Comparison of ENCODE assay signal across 9 cellular contexts in genomic region chr9:131608469-131609115, GRCh38.
A peak's percentile ranks its signal among the peaks of the same experiment; 100 is the strongest.
DNase-seq lines count a peak whose midpoint lies in the region; ATAC-seq, FAIRE-seq and TF ChIP-seq lines count a peak whose summit lies in the region.
"Had no signal": no experiment of that assay in that cellular context is flagged by ENCODE, and none has a peak within 500 bp of the region (broad histone marks: within the 10 kb centered on the region; RNA-seq: fewer than 3 reads in every experiment).

No MANE protein-coding gene starts in this region.

- H3K4me2 ChIP-seq in IMR-90 (ENCODE audit: low read depth, low read length), result peak overlapping the region; percentile 63

- H3K4me1 ChIP-seq in IMR-90 (ENCODE audit: control insufficient read depth, insufficient read depth, low read length) (peaks cover 35% of the 10 kb centered on the region), kidney (ENCODE audit: control insufficient read depth in 1 of 2, insufficient read depth in 1 of 2, low read depth in 1 of 2, low read length in 2 of 2) (peaks cover 21 to 24% of the 10 kb centered on the region in 2 donors), suprapubic skin (peaks cover 38% of the 10 kb centered on the region)

- peak overlapping the region; percentile 78 for H3K27ac ChIP-seq in IMR-90 (ENCODE audit: insufficient read depth, low read length)
- peak overlapping the region; percentile 88 to 90 for H3K27ac ChIP-seq in kidney (ENCODE audit: low read depth in 2 of 2, low read length in 2 of 2)
- H3K27ac ChIP-seq in suprapubic skin, result peak overlapping the region; percentile 72

- no peak for TF ChIP-seq EP300 in suprapubic skin (IDR thresholded peaks at IDR 0.05)

- peak overlapping the region; percentile 92 for H2AFZ ChIP-seq in IMR-90 (replicated peaks; ENCODE audit: low read length, poor library complexity)

- WGBS in IMR-90 (ENCODE audit: extremely low coverage in 2 of 2, insufficient read length in 1 of 2), 2 experiments, result 0% methylated on average over 1 of the region's 13 CpGs; no CpG with 5 or more reads in 1 of the 2 experiments
- 31% methylated on average over 12 of the region's 13 CpGs for WGBS in suprapubic skin

- peak overlapping the region; percentile 80; the same call in 2 of the 3 replicates for H2BK15ac ChIP-seq in IMR-90 (ENCODE audit: low read depth, low read length)

- H3K79me1 ChIP-seq in IMR-90 (ENCODE audit: low read depth in 1 of 2, low read length in 2 of 2), result peaks cover 4 to 22% of the 10 kb centered on the region in 2 experiments; a peak in 3 of 4 replicates

- POLR2A ChIA-PET in IMR-90 (lab: Charles Lee; ENCODE audit: unreplicated experiment), result no interaction called here

- intact Hi-C loops in IMR-90 (cut with micrococcal nuclease) (loop anchor here (2.0 to 5.0 kb wide), 4 partner anchors 26 to 130 kb away; no protein-coding TSS in a partner anchor), kidney (cut with DNase I) (no loop called here)

- TF ChIP-seq CTCF in IMR-90 (conservative IDR thresholded peaks at IDR 0.05; ENCODE audit: low read depth, low read length) (0 out of 2 replicates have a peak, but pooled peaks have one; percentile 3), kidney (IDR thresholded peaks at IDR 0.05; ENCODE audit: borderline replicate concordance, extremely low read depth, insufficient read depth) (no peak), suprapubic skin (IDR thresholded peaks at IDR 0.05) (no peak)

- TF ChIP-seq POLR2A in IMR-90 (IDR thresholded peaks at IDR 0.05; ENCODE audit: low read depth, low read length) (no peak), suprapubic skin (IDR thresholded peaks at IDR 0.05) (no peak)

- H3K9me3 ChIP-seq in IMR-90 (ENCODE audit: control insufficient read depth, insufficient read depth, low read length) (no peaks in the 10 kb centered on the region), kidney (ENCODE audit: control insufficient read depth in 1 of 2, low read length in 2 of 2) (no peaks in the 10 kb centered on the region), suprapubic skin (no peaks in the 10 kb centered on the region)

- H3K4me3 ChIP-seq in IMR-90 (ENCODE audit: insufficient read depth, low read depth, low read length) (peak overlapping the region; percentile 8; the same call in 1 of the 2 replicates), kidney (ENCODE audit: low read length in 2 of 2) (peak overlapping the region in 1 of 2 donors; percentile 9), suprapubic skin (peak overlapping the region; percentile 2)

- BruUV-seq in IMR-90 (replicated peaks; lab: Mats Ljungman, UMichigan), result no TSS peak

- H4K5ac ChIP-seq in IMR-90 (ENCODE audit: low read depth, low read length), result peak overlapping the region; percentile 63; the same call in 1 of the 2 replicates

- peak overlapping the region; percentile 87 for H2BK5ac ChIP-seq in IMR-90 (ENCODE audit: low read depth, low read length, poor library complexity, severe bottlenecking)

- peak; percentile 18; the same call in 1 of the 2 replicates for TF ChIP-seq RAD21 in IMR-90 (IDR thresholded peaks at IDR 0.05; ENCODE audit: low read length)

- H3K56ac ChIP-seq in IMR-90 (ENCODE audit: extremely low read depth, insufficient read depth, low read length), result peak overlapping the region; percentile 80

- H3K9ac ChIP-seq in IMR-90 (ENCODE audit: low read depth, low read length) (peak overlapping the region; percentile 25), kidney (ENCODE audit: low read length in 2 of 2) (peak overlapping the region; percentile 29 to 54)

- H4K91ac ChIP-seq in IMR-90 (ENCODE audit: insufficient read depth, low read depth, low read length), result peak overlapping the region; percentile 96

- DNase-seq in IMR-90 (peak; percentile 87), cerebellar nuclear complex (lab: John Stamatoyannopoulos, UW) (peak; percentile 46 to 72), kidney (peak; percentile 85), suprapubic skin (ENCODE audit: low spot score in 2 of 2) (no peak), middle frontal gyrus (ENCODE audit: extremely low spot score, low spot score) (no peak)
- DNase-seq in effector CD8-positive, alpha-beta T cell (lab: John Stamatoyannopoulos, UW), result no peak
- DNase-seq: activated B cell treated with CpG ODN at 0.5 μM for 24 hours had no signal

- peaks cover 40% of the 10 kb centered on the region for H3K9me1 ChIP-seq in IMR-90 (ENCODE audit: insufficient read depth, low read length)

- in situ Hi-C loops in IMR-90 (cut with MboI; ENCODE audit: low sequenced_read_pairs), result no loop called here

- peaks cover 10% of the 10 kb centered on the region for H4K20me1 ChIP-seq in IMR-90 (ENCODE audit: insufficient read depth, low read length)

- ATAC-seq in IMR-90 (ENCODE audit: low read depth) (peak; percentile 88), GM18868 (IDR thresholded peaks at IDR 0.05; ENCODE audit: unreplicated experiment) (no peak), GM21717 (IDR thresholded peaks at IDR 0.05; ENCODE audit: unreplicated experiment) (no peak)

- H4K8ac ChIP-seq in IMR-90 (ENCODE audit: low read depth in 2 of 2, low read length in 2 of 2), result peak overlapping the region; percentile 6 to 90; a peak in 3 of 4 replicates

- dilution Hi-C loops in IMR-90 (cut with HindIII; ENCODE audit: low sequenced_read_pairs, unreplicated experiment), result no loop called here

- peak overlapping the region; percentile 64 for H3K18ac ChIP-seq in IMR-90 (ENCODE audit: low read depth, low read length)

- H2AK9ac ChIP-seq in IMR-90 (replicated peaks; ENCODE audit: low read depth, low read length, poor library complexity), result peak overlapping the region; percentile 92

- peak overlapping the region; percentile 94 for H2BK120ac ChIP-seq in IMR-90 (ENCODE audit: low read depth, low read length)

- peak overlapping the region; percentile 86 for H3K14ac ChIP-seq in IMR-90 (replicated peaks; ENCODE audit: low read depth, low read length)

- CTCF ChIA-PET in IMR-90 (lab: Yijun Ruan, JAX), result interaction anchor here (1.1 to 2.2 kb wide), 2 partner anchors 68 to 132 kb away, joined by 3 to 9 read pairs; no protein-coding TSS in a partner anchor

- FAIRE-seq in kidney (lab: Jason Lieb, UNC), result no peak

- H2BK20ac ChIP-seq in IMR-90 (ENCODE audit: low read depth, low read length), result peak overlapping the region; percentile 97

- peaks cover 3% of the 10 kb centered on the region for H3K36me3 ChIP-seq in IMR-90 (ENCODE audit: control insufficient read depth, insufficient read depth, low read length)
- peaks cover 11 to 13% of the 10 kb centered on the region in 2 donors for H3K36me3 ChIP-seq in kidney (ENCODE audit: control insufficient read depth in 1 of 2, insufficient read depth in 2 of 2, low read length in 2 of 2)
- peaks cover 46% of the 10 kb centered on the region for H3K36me3 ChIP-seq in suprapubic skin

- peak overlapping the region; percentile 97 for H3K4ac ChIP-seq in IMR-90 (ENCODE audit: low read depth, low read length)

- H2AK5ac ChIP-seq in IMR-90 (ENCODE audit: low read depth, low read length), result peak overlapping the region; percentile 93

- H3K27me3 ChIP-seq in IMR-90 (ENCODE audit: control insufficient read depth, insufficient read depth, low read length), result no peaks in the 10 kb centered on the region
- no peaks in the 10 kb centered on the region for H3K27me3 ChIP-seq in suprapubic skin

- peak overlapping the region; percentile 93 for H3K23ac ChIP-seq in IMR-90 (ENCODE audit: low read depth, low read length)

TF ChIP-seq in IMR-90, 13 proteins besides CTCF, POLR2A, EP300 and RAD21:
- no peak for TF ChIP-seq RCOR1 (IDR thresholded peaks at IDR 0.05; ENCODE audit: insufficient replicate concordance, low read length)
- TF ChIP-seq RFX5 (IDR thresholded peaks at IDR 0.05; ENCODE audit: low read depth, low read length), result no peak
- peak; percentile 92 for TF ChIP-seq BHLHE40 (IDR thresholded peaks at IDR 0.05; ENCODE audit: low read depth, low read length)
- TF ChIP-seq CHD1 (IDR thresholded peaks at IDR 0.05; ENCODE audit: low read depth, low read length), result no peak
- TF ChIP-seq NFE2L2 (IDR thresholded peaks at IDR 0.05; ENCODE audit: low read depth, low read length), result peak; percentile 40; the same call in 1 of the 2 replicates
- 0 out of 2 replicates have a peak, but pooled peaks have one; percentile 32 for TF ChIP-seq MAFK (IDR thresholded peaks at IDR 0.05; ENCODE audit: low read depth, low read length)
- TF ChIP-seq MAZ (IDR thresholded peaks at IDR 0.05; ENCODE audit: borderline replicate concordance, low read depth, low read length), result peak; percentile 15; the same call in 1 of the 2 replicates
- no peak for TF ChIP-seq FOS (IDR thresholded peaks at IDR 0.05; ENCODE audit: low read depth, low read length)

Comparison
In these comparisons a context has a peak if more than half of its experiments do, and no peak if none do; other contexts are left out.
1. DNase-seq: peak in IMR-90 (single experiment), cerebellar nuclear complex (2 of 2) and kidney (single experiment); none in suprapubic skin (0 of 2), middle frontal gyrus (single experiment) and effector CD8-positive, alpha-beta T cell (single experiment).
2. Peak in every context shown above with its lines, with median percentiles within 50 percentile points of each other: H3K27ac ChIP-seq.